Comparison of ENCODE assay signal across 9 cellular contexts in the genomic region with DNA sequence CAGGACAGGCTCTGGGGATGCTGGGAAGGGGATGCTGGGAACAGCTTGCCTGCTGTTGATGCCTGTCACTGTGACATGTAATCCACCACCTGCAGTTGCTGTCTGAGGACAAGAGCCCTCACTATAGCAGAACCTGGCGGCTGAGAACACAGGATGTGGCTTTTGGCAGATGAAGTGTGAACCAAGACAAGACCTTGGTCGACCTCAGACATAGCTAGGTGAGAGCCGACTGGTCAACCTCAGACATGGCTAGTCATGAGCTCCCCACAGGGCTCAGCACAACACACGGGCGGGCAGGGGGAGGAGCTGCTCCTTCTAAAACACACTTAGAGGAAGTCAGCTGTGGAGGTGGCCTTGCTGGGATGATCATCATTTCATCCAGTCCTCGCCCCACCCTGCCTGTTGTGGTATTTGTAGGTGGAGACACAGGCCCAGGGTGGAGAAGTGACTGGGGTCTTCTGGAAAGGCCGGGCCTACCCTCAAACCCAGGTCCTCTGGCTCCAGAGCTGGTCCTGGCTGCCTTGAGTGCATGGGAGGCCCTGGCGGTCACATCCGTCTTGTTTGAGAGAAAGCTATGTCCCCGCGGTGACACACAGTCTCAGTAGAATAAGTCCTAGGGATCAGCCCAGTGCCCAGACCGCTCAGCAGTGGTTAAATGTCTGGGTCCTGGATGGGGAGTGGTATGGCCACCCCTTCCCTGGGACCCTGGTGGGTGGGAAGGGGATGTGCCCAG. TPM values are rescaled to one million over a fixed set of nuclear protein-coding genes. Genes with fewer than 3 reads are reported as not detected.
A peak's percentile ranks its signal among the peaks of the same experiment; 100 is the strongest.
DNase-seq lines count a peak whose midpoint lies in the region; ATAC-seq and TF ChIP-seq lines count a peak whose summit lies in the region.
"Had no signal": no experiment of that assay in that cellular context is flagged by ENCODE, and none has a peak within 500 bp of the region (broad histone marks: within the 10 kb centered on the region; RNA-seq: fewer than 3 reads in every experiment).

No MANE protein-coding gene starts in this region.

- H3K36me3 Mint-ChIP-seq in activated CD4-positive, alpha-beta memory T cell treated with anti-CD3 and anti-CD28 coated beads, Interleukin-2, amount 10 ng/mL, durations not matched to agents 7 days and 5 days (ENCODE audit: low read depth) = peaks cover 64% of the 10 kb centered on the region

- peaks cover 77% of the 10 kb centered on the region for H3K4me1 Mint-ChIP-seq in activated CD4-positive, alpha-beta memory T cell treated with anti-CD3 and anti-CD28 coated beads, Interleukin-2, amount 10 ng/mL, durations not matched to agents 7 days and 5 days

- peak; percentile 92 for ATAC-seq in GM18502 (IDR thresholded peaks at IDR 0.05; ENCODE audit: poor library complexity, unreplicated experiment)
- peak; percentile 90 for ATAC-seq in HG02623 (IDR thresholded peaks at IDR 0.05; ENCODE audit: unreplicated experiment)

- peaks cover 10% of the 10 kb centered on the region for H3K4me1 ChIP-seq in left ventricle myocardium inferior

- TF ChIP-seq CTCF in left ventricle myocardium inferior (IDR thresholded peaks at IDR 0.05; ENCODE audit: borderline replicate concordance) = no peak

- no peak overlapping the region for H3K27ac ChIP-seq in left ventricle myocardium inferior (replicated peaks)

- CTCF ChIA-PET in activated CD4-positive, alpha-beta memory T cell treated with anti-CD3 and anti-CD28 coated beads, Interleukin-2, amount 10 ng/mL, durations not matched to agents 7 days and 5 days (lab: Charles Lee) = interaction anchor here (0.6 to 3.1 kb wide), 21 partner anchors 11 to 501 kb away, joined by 3 to 20 read pairs (median 4); a partner anchor contains a TSS

- no peaks in the 10 kb centered on the region for H3K9me3 Mint-ChIP-seq in activated CD4-positive, alpha-beta memory T cell treated with anti-CD3 and anti-CD28 coated beads, Interleukin-2, amount 10 ng/mL, durations not matched to agents 7 days and 5 days

- H3K27me3 Mint-ChIP-seq in activated CD4-positive, alpha-beta memory T cell treated with anti-CD3 and anti-CD28 coated beads, Interleukin-2, amount 10 ng/mL, durations not matched to agents 7 days and 5 days = no peaks in the 10 kb centered on the region

- H3K9me3 ChIP-seq in left ventricle myocardium inferior (replicated peaks) = no peaks in the 10 kb centered on the region

- intact Hi-C loops in left ventricle myocardium inferior (cut with micrococcal nuclease) = no loop called here

- no peaks in the 10 kb centered on the region for H3K36me3 ChIP-seq in left ventricle myocardium inferior

- H3K27ac Mint-ChIP-seq in activated CD4-positive, alpha-beta memory T cell treated with anti-CD3 and anti-CD28 coated beads, Interleukin-2, amount 10 ng/mL, durations not matched to agents 7 days and 5 days = peak overlapping the region; percentile 94

- POLR2A ChIA-PET in activated CD4-positive, alpha-beta memory T cell treated with anti-CD3 and anti-CD28 coated beads, Interleukin-2, amount 10 ng/mL, durations not matched to agents 7 days and 5 days (lab: Charles Lee) = interaction anchor here (0.6 to 4.2 kb wide), 28 partner anchors 11 to 502 kb away, joined by 3 to 63 read pairs (median 6); a partner anchor contains a TSS

- H3K4me3 Mint-ChIP-seq in activated CD4-positive, alpha-beta memory T cell treated with anti-CD3 and anti-CD28 coated beads, Interleukin-2, amount 10 ng/mL, durations not matched to agents 7 days and 5 days = peak overlapping the region; percentile 74

- H3K4me3 ChIP-seq in left ventricle myocardium inferior = no peak overlapping the region

- peaks cover 31% of the 10 kb centered on the region for H3K27me3 ChIP-seq in left ventricle myocardium inferior (ENCODE audit: low read depth)

- peak; percentile 16 for DNase-seq in NCI-H2029 treated with DMSO at 0.1 percent for 48 hours (lab: John Stamatoyannopoulos, UW)
- DNase-seq in activated CD4-positive, alpha-beta memory T cell treated with anti-CD3 and anti-CD28 coated beads, Interleukin-2, amount 10 ng/mL, durations not matched to agents 7 days and 5 days = peak; percentile 95
- peak; percentile 28 for DNase-seq in left ventricle myocardium inferior
- DNase-seq in stimulated activated CD8-positive, alpha-beta memory T cell treated with anti-CD3 and anti-CD28 coated beads, Interleukin-2, amount 100 ng/mL, for 1 hour (ENCODE audit: low read depth in 2 of 2) = peak; percentile 67 to 73
- DNase-seq in NCI-H146 treated with DMSO at 0.1 percent for 48 hours (lab: John Stamatoyannopoulos, UW; ENCODE audit: unreplicated experiment) = no peak
- DNase-seq in NCI-H1930 (lab: John Stamatoyannopoulos, UW) = no peak
- DNase-seq: IMR-90 had no signal

RNA-seq across cellular contexts. Expression of a gene that starts 6.1 kb away (rescaled TPM):
- 10 to 100 TPM; 69.6 to 71.4 TPM for total RNA-seq in activated CD4-positive, alpha-beta memory T cell treated with anti-CD3 and anti-CD28 coated beads, Interleukin-2, amount 10 ng/mL, durations not matched to agents 7 days and 5 days
- 0.60 TPM for total RNA-seq in left ventricle myocardium inferior

RNA-seq across cellular contexts. Expression of a gene that starts 31.5 kb away (rescaled TPM):
- 10 to 100 TPM; 80.4 to 83.5 TPM for total RNA-seq in activated CD4-positive, alpha-beta memory T cell treated with anti-CD3 and anti-CD28 coated beads, Interleukin-2, amount 10 ng/mL, durations not matched to agents 7 days and 5 days
- 35.8 TPM for total RNA-seq in left ventricle myocardium inferior

Comparison
In these comparisons a context has a peak if more than half of its experiments do, and no peak if none do; other contexts are left out.
1. DNase-seq: peak in NCI-H2029 treated with DMSO at 0.1 percent for 48 hours (single experiment), activated CD4-positive, alpha-beta memory T cell treated with anti-CD3 and anti-CD28 coated beads, Interleukin-2, amount 10 ng/mL, durations not matched to agents 7 days and 5 days (single experiment), left ventricle myocardium inferior (single experiment) and stimulated activated CD8-positive, alpha-beta memory T cell treated with anti-CD3 and anti-CD28 coated beads, Interleukin-2, amount 100 ng/mL, for 1 hour (2 of 2); none in NCI-H146 treated with DMSO at 0.1 percent for 48 hours (single experiment) and NCI-H1930 (0 of 2).
2. RNA of a gene that starts 6.1 kb away (total RNA-seq): 69.6 to 71.4 TPM in activated CD4-positive, alpha-beta memory T cell treated with anti-CD3 and anti-CD28 coated beads, Interleukin-2, amount 10 ng/mL, durations not matched to agents 7 days and 5 days; 0.60 TPM in left ventricle myocardium inferior (single experiment); every median in the first group is over 10 times any median in the second.